24 cellular contexts compared by ENCODE assay signal in the genomic region with DNA sequence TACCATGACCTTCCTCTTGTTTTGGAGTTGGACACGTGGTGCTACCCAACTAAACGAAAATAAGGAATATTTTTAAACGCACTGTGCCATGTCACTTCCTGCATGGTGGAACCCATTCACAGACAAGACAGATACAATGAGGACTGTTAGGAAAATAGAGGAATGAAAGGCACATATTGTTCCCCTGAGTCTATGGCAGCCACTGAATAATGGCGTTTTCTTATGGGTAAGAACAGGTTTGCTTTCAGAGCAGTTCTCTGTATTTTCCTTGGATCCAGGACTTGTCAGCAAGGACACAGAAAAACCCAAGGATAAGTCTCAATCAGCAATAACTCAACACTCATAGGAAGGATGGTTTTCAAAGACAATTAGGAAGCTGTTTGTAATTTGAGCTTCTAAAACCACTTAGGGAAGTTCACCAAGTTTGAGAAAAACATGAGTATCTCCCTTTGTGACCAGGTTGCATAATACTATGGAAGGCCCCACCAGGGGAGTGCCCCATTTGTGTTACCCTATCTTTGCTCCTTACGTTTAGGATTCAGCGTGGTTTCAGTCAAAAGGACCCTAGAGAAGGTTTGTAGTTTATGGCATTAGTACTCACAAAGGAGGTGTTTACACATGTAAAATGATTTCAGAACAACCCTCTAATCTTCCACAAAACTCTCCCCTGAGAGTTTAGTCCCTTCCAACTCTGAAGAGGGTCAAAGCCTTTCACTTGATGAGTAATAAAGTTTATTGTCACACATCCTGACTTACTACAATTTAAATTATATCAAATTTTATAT.
DNase-seq lines count a peak whose midpoint lies in the region; ATAC-seq, FAIRE-seq and TF ChIP-seq lines count a peak whose summit lies in the region.
"Had no signal": no experiment of that assay in that cellular context is flagged by ENCODE, and none has a peak within 500 bp of the region (broad histone marks: within the 10 kb centered on the region; RNA-seq: fewer than 3 reads in every experiment).

No MANE protein-coding gene starts in this region.

- no peak overlapping the region for H3K27ac ChIP-seq in pancreas
- H3K27ac ChIP-seq: C4-2B had no signal

- H3K9me3 ChIP-seq in pancreas: no peaks in the 10 kb centered on the region

- H3K4me1 Mint-ChIP-seq in WTC11 (peaks cover 8% of the 10 kb centered on the region), naive B cell (no peaks in the 10 kb centered on the region), type B pancreatic cell (ENCODE audit: unreplicated experiment) (peaks cover 7% of the 10 kb centered on the region)
- H3K4me1 Mint-ChIP-seq: CD8-positive, alpha-beta memory T cell had no signal

- no peak for FAIRE-seq in pancreas (lab: Jason Lieb, UNC)
- FAIRE-seq: GM18507 had no signal

- no peak overlapping the region for H3K4me3 ChIP-seq in pancreas

- H3K27me3 ChIP-seq in pancreas: no peaks in the 10 kb centered on the region

- TF ChIP-seq CTCF in WTC11 (IDR thresholded peaks at IDR 0.05) (no peak), type B pancreatic cell (conservative IDR thresholded peaks at IDR 0.05) (no peak), pancreas (IDR thresholded peaks at IDR 0.05) (no peak)

- POLR2A ChIA-PET in WTC11 (lab: Charles Lee): no interaction called here

- DNase-seq in NCI-H510A treated with DMSO at 0.1 percent for 48 hours (lab: John Stamatoyannopoulos, UW) (peak; percentile 41), NCI-H510A (lab: John Stamatoyannopoulos, UW) (no peak), WTC11 (ENCODE audit: low spot score) (no peak), naive B cell (peak; percentile 0), superior temporal gyrus (ENCODE audit: extremely low spot score) (peak; percentile 68), type B pancreatic cell (ENCODE audit: extremely low spot score, unreplicated experiment) (no peak), pancreas (no peak), left lobe of liver (ENCODE audit: low spot score) (no peak)
- DNase-seq: 8988T; AML-193; CD8-positive, alpha-beta memory T cell; GDM1; GOT3; KBM-7; NCI-H1092; NCI-H1436 treated with DMSO at 0.1 percent for 48 hours; NCI-H2029; NCI-H446 treated with DMSO at 0.1 percent for 48 hours; NCI-H748 treated with DMSO at 0.1 percent for 48 hours; SIG-M5 had no signal

- WGBS in pancreas, 2 donors: 72 to 82% methylated on average over 6 of the region's 6 CpGs

- ATAC-seq in WTC11 (no peak), naive B cell (ENCODE audit: low read depth in 2 of 2) (no peak), pancreas (no peak), left lobe of liver (no peak)
- ATAC-seq: HCT116, SK-N-SH treated with all-trans-retinoic acid at 6 μM for 48 hours had no signal

- H3K27ac Mint-ChIP-seq in WTC11 (0 out of 2 replicates have a peak overlapping the region, but pooled peaks have one; percentile 31), naive B cell (no peak overlapping the region), type B pancreatic cell (no peak overlapping the region)
- H3K27ac Mint-ChIP-seq: CD8-positive, alpha-beta memory T cell had no signal

- H3K36me3 Mint-ChIP-seq in WTC11 (no peaks in the 10 kb centered on the region), naive B cell (no peaks in the 10 kb centered on the region), type B pancreatic cell (no peaks in the 10 kb centered on the region)
- H3K36me3 Mint-ChIP-seq: CD8-positive, alpha-beta memory T cell had no signal

- no peaks in the 10 kb centered on the region for H3K4me1 ChIP-seq in pancreas

- H3K4me3 Mint-ChIP-seq in WTC11: no peak overlapping the region
- no peak overlapping the region for H3K4me3 Mint-ChIP-seq in naive B cell
- no peak overlapping the region for H3K4me3 Mint-ChIP-seq in type B pancreatic cell
- H3K4me3 Mint-ChIP-seq: CD8-positive, alpha-beta memory T cell had no signal

- intact Hi-C loops in pancreas (cut with DNase I): no loop called here

- H3K36me3 ChIP-seq in pancreas: no peaks in the 10 kb centered on the region

- CTCF ChIA-PET in WTC11 (lab: Charles Lee): no interaction called here

- no peaks in the 10 kb centered on the region for H3K27me3 Mint-ChIP-seq in WTC11 (ENCODE audit: low read depth)
- no peaks in the 10 kb centered on the region for H3K27me3 Mint-ChIP-seq in naive B cell
- no peaks in the 10 kb centered on the region for H3K27me3 Mint-ChIP-seq in type B pancreatic cell
- H3K27me3 Mint-ChIP-seq: CD8-positive, alpha-beta memory T cell had no signal

- no peaks in the 10 kb centered on the region for H3K9me3 Mint-ChIP-seq in WTC11
- H3K9me3 Mint-ChIP-seq in naive B cell: peaks cover 0 to 3% (median 0%) of the 10 kb centered on the region in 7 donors
- H3K9me3 Mint-ChIP-seq in type B pancreatic cell: no peaks in the 10 kb centered on the region

TF ChIP-seq in WTC11, 78 proteins besides CTCF, POLR2A, EP300 and RAD21:
- TF ChIP-seq ZNF263 (CRISPR knock-in tag; IDR thresholded peaks at IDR 0.05; ENCODE audit: low read depth) (no peak), E2F5 (CRISPR knock-in tag; IDR thresholded peaks at IDR 0.05) (no peak), ZNF121 (CRISPR knock-in tag; IDR thresholded peaks at IDR 0.05) (no peak)
- TF ChIP-seq, protein P1, sequence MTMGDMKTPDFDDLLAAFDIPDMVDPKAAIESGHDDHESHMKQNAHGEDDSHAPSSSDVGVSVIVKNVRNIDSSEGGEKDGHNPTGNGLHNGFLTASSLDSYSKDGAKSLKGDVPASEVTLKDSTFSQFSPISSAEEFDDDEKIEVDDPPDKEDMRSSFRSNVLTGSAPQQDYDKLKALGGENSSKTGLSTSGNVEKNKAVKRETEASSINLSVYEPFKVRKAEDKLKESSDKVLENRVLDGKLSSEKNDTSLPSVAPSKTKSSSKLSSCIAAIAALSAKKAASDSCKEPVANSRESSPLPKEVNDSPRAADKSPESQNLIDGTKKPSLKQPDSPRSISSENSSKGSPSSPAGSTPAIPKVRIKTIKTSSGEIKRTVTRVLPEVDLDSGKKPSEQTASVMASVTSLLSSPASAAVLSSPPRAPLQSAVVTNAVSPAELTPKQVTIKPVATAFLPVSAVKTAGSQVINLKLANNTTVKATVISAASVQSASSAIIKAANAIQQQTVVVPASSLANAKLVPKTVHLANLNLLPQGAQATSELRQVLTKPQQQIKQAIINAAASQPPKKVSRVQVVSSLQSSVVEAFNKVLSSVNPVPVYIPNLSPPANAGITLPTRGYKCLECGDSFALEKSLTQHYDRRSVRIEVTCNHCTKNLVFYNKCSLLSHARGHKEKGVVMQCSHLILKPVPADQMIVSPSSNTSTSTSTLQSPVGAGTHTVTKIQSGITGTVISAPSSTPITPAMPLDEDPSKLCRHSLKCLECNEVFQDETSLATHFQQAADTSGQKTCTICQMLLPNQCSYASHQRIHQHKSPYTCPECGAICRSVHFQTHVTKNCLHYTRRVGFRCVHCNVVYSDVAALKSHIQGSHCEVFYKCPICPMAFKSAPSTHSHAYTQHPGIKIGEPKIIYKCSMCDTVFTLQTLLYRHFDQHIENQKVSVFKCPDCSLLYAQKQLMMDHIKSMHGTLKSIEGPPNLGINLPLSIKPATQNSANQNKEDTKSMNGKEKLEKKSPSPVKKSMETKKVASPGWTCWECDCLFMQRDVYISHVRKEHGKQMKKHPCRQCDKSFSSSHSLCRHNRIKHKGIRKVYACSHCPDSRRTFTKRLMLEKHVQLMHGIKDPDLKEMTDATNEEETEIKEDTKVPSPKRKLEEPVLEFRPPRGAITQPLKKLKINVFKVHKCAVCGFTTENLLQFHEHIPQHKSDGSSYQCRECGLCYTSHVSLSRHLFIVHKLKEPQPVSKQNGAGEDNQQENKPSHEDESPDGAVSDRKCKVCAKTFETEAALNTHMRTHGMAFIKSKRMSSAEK (CRISPR knock-in tag; IDR thresholded peaks at IDR 0.05; ENCODE audit: borderline replicate concordance): no peak

Comparison
In these comparisons a context has a peak if more than half of its experiments do, and no peak if none do; other contexts are left out.
1. DNase-seq: peak in NCI-H510A treated with DMSO at 0.1 percent for 48 hours (single experiment), naive B cell (single experiment) and superior temporal gyrus (single experiment); none in NCI-H510A (single experiment), WTC11 (single experiment), type B pancreatic cell (single experiment), pancreas (0 of 6) and left lobe of liver (single experiment).